Comparison of ENCODE assay signal across 24 cellular contexts in the genomic region with DNA sequence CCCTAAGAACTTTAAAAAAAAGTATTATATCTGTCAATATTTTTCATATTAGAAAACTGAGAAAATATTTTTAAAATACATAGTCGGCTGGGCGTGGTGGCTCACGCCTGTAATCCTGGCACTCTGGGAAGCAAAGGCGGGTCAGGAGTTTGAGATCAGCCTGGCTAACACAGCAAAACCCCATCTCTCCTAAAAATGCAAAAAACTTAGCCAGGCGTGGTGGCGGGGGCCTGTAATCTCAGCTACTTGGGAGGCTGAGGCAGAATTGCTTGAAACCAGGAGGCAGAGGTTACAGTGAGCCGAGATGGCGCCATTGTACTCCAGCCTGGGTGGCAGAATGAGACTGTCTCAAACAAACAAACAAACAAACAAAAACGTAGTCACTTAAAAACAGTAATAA.
"Had no signal": no experiment of that assay in that cellular context is flagged by ENCODE, and none has a peak within 500 bp of the region (broad histone marks: within the 10 kb centered on the region; RNA-seq: fewer than 3 reads in every experiment).

No MANE protein-coding gene starts in this region.

- ATAC-seq: natural killer cell; sciatic nerve; stimulated activated memory B cell treated with anti-CD40 and anti-IgM and Interleukin-4, amounts not matched to agents 10 μg/mL and 1 μg/mL and 100 μg/mL, for 72 hours had no signal

- H3K27me3 ChIP-seq: hepatocyte, neural progenitor cell, ovary, right atrium auricular region, spleen, stomach, testis, thyroid gland, uterus had no signal

- H3K27me3 Mint-ChIP-seq: naive B cell; progenitor cell of endocrine pancreas; stimulated activated memory B cell treated with anti-CD40 and anti-IgM and Interleukin-4, amounts not matched to agents 10 μg/mL and 1 μg/mL and 100 μg/mL, for 72 hours; type B pancreatic cell had no signal

- H3K27ac Mint-ChIP-seq: mesothelial cell of epicardium, nephron progenitor cell, neural progenitor cell, progenitor cell of endocrine pancreas had no signal

- H2AFZ ChIP-seq: hepatocyte, neural progenitor cell had no signal

- H3K4me3 Mint-ChIP-seq: mesothelial cell of epicardium; natural killer cell; nephron progenitor cell; neural progenitor cell; stimulated activated memory B cell treated with anti-CD40 and anti-IgM and Interleukin-4, amounts not matched to agents 10 μg/mL and 1 μg/mL and 100 μg/mL, for 72 hours; type B pancreatic cell had no signal

- H3K36me3 ChIP-seq: ovary, right atrium auricular region, thyroid gland, uterus had no signal

- H3K4me2 ChIP-seq: hepatocyte, neural progenitor cell had no signal

- H3K9me3 ChIP-seq: left ventricle myocardium inferior, ovary, right atrium auricular region, spleen, stomach, testis, thyroid gland, uterus had no signal

- H3K9ac ChIP-seq: neural progenitor cell had no signal

- H3K4me3 ChIP-seq: hepatocyte, left ventricle myocardium inferior, lung, neural progenitor cell, ovary, right atrium auricular region, spleen, stomach, testis, thyroid gland, uterus had no signal

- H3K27ac ChIP-seq: hepatocyte, neural progenitor cell, ovary, right atrium auricular region, testis, thyroid gland, uterus had no signal

- H3K9me3 Mint-ChIP-seq: mesothelial cell of epicardium, natural killer cell, nephron progenitor cell, type B pancreatic cell had no signal

- DNase-seq: left ventricle myocardium inferior; mesendoderm; naive B cell; natural killer cell; nephron progenitor cell; ovary; small intestine; spleen; stimulated activated CD4-positive, alpha-beta T cell treated with anti-CD3 and anti-CD28 coated beads, Interleukin-4, amount 100 ng/mL, for 24 hours; stimulated activated CD8-positive, alpha-beta memory T cell treated with anti-CD3 and anti-CD28 coated beads, Interleukin-4, amount 100 ng/mL, for 48 hours; stimulated activated naive CD4-positive, alpha-beta T cell treated with Interleukin-2 at 50 U/mL for 16 hours; stomach; testis; thyroid gland; uterus had no signal
